In the genomic region with DNA sequence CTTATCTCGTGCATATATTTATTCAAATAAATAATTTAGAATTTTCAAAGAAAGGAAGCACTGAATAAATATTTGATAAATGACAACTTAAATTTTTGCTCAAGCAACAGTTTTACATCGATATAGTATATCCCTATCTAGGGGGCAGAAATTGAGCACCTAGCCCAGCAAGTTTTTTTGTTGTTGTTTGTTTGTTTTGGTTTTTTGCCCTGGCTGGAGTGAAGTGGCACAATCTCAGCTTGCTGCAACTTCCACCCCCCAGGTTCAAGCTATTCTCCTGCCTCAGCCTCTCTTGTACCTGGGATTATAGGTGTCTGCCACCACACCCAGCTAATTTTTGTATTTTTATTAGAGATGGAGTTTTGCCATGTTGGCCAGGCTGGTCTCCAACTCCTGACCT, we compare ENCODE assay signal across 25 cellular contexts. TPM values are rescaled to one million over a fixed set of nuclear protein-coding genes. Genes with fewer than 3 reads are reported as not detected.
DNase-seq lines count a peak whose midpoint lies in the region; ATAC-seq and TF ChIP-seq lines count a peak whose summit lies in the region.
"Had no signal": no experiment of that assay in that cellular context is flagged by ENCODE, and none has a peak within 500 bp of the region (broad histone marks: within the 10 kb centered on the region; RNA-seq: fewer than 3 reads in every experiment).

No MANE protein-coding gene starts in this region.

- H3K4me3 ChIP-seq in Loucy (ENCODE audit: low read length, poor library complexity, severe bottlenecking): no peak overlapping the region
- H3K4me3 ChIP-seq: BLaER1 had no signal

- no peaks in the 10 kb centered on the region for H3F3A ChIP-seq in Loucy (ENCODE audit: low read depth)

- peaks cover 49% of the 10 kb centered on the region for H4K20me1 ChIP-seq in Loucy (ENCODE audit: insufficient read depth, low read length, poor library complexity, severe bottlenecking)

- H3K9me3 ChIP-seq in Loucy (ENCODE audit: insufficient read depth, low read depth, low read length): no peaks in the 10 kb centered on the region
- H3K9me3 ChIP-seq: BLaER1 had no signal

- no peak overlapping the region for H3K9ac ChIP-seq in Loucy (ENCODE audit: low read depth, low read length, poor library complexity, severe bottlenecking)
- H3K9ac ChIP-seq: BLaER1 had no signal

- no peaks in the 10 kb centered on the region for H3K27me3 ChIP-seq in Loucy (ENCODE audit: insufficient read depth, low read length, poor library complexity, severe bottlenecking)
- H3K27me3 ChIP-seq: BLaER1 had no signal

- no peak overlapping the region for H2AFZ ChIP-seq in Loucy (ENCODE audit: low read length)

- ATAC-seq in left lobe of liver: peak; percentile 69
- ATAC-seq: Panc1 had no signal

- H3K27ac ChIP-seq in C4-2B: peak overlapping the region; percentile 15; the same call in 1 of the 2 replicates
- H3K27ac ChIP-seq: BLaER1 had no signal

- peaks cover 67% of the 10 kb centered on the region for H3K79me2 ChIP-seq in Loucy (ENCODE audit: insufficient read depth, low read length)

- peaks cover 36% of the 10 kb centered on the region for H3K4me1 ChIP-seq in Loucy (ENCODE audit: insufficient read depth, low read length, poor library complexity, severe bottlenecking)

- TF ChIP-seq CTCF in C4-2B (conservative IDR thresholded peaks at IDR 0.05) (no peak), Loucy (conservative IDR thresholded peaks at IDR 0.05; ENCODE audit: low read length) (no peak)

- peak; percentile 44 for DNase-seq in left lobe of liver (ENCODE audit: low spot score)
- no peak for DNase-seq in NCI-H1048 (lab: John Stamatoyannopoulos, UW)
- DNase-seq in NCI-H446 treated with DMSO at 0.1 percent for 48 hours (lab: John Stamatoyannopoulos, UW): no peak
- DNase-seq in activated CD8-positive, alpha-beta memory T cell treated with anti-CD3 and anti-CD28 coated beads, Interleukin-2, amount 50 U/mL, for 4 hours: no peak
- no peak for DNase-seq in amygdala (lab: John Stamatoyannopoulos, UW)
- DNase-seq: ACHN; CD8-positive, alpha-beta memory T cell; DMS 273 treated with DMSO at 0.1 percent for 48 hours; DMS79; GF-D8; Karpas-422; MV-4-11; NCI-H1105 treated with DMSO at 0.1 percent for 48 hours; NCI-H146; NCI-H2029; NCI-H69; SHP77 treated with DMSO at 0.1 percent for 48 hours; SW 1271; T-helper 2 cell had no signal

- H3K4me2 ChIP-seq in Loucy (ENCODE audit: low read depth, low read length, poor library complexity, severe bottlenecking): peak overlapping the region; percentile 26
- H3K4me2 ChIP-seq: BLaER1 had no signal

- peaks cover 18% of the 10 kb centered on the region for H3K36me3 ChIP-seq in Loucy (ENCODE audit: insufficient read depth, low read length)

- H3K9me2 ChIP-seq in Loucy (replicated peaks; ENCODE audit: low read depth, low read length): no peaks in the 10 kb centered on the region

RNA-seq across cellular contexts. Expression of gene OIP5, which starts 42.4 kb away (rescaled TPM):
- total RNA-seq in left lobe of liver: 0.38 TPM

RNA-seq across cellular contexts. Expression of gene NUSAP1, which starts 42.7 kb away (rescaled TPM):
- 3.3 TPM for total RNA-seq in left lobe of liver

RNA-seq across cellular contexts. Expression of gene CHP1, which starts 58.9 kb away (rescaled TPM):
- 176 TPM for total RNA-seq in left lobe of liver

RNA-seq across cellular contexts. Expression of gene EXD1, which starts 59.4 kb away (rescaled TPM):
- total RNA-seq in left lobe of liver: not detected
- total RNA-seq: CD8-positive, alpha-beta memory T cell; NCI-H460; OCI-LY7 had no signal
